8 cellular contexts compared by ENCODE assay signal in genomic region chr22:45009881-45010531, GRCh38. TPM values are rescaled to one million over a fixed set of nuclear protein-coding genes. Genes with fewer than 3 reads are reported as not detected.
DNase-seq lines count a peak whose midpoint lies in the region; ATAC-seq and TF ChIP-seq lines count a peak whose summit lies in the region.

Gene PHF21B, minus strand, starts transcription at chr22:45010005. Its CDS starts 456 bp downstream, at chr22:45009549.

- ATAC-seq in GM21367 (IDR thresholded peaks at IDR 0.05; ENCODE audit: unreplicated experiment): no peak

- peaks cover 0 to 17% (median 5%) of the 10 kb centered on the region in 7 donors for H3K9me3 Mint-ChIP-seq in CD14-positive monocyte
- H3K9me3 Mint-ChIP-seq in T-helper 2 cell treated with Interferon-gamma antibody and Interleukin-4, amounts not matched to agents 5 μg/mL and 100 μg/mL, for 36 hours: no peaks in the 10 kb centered on the region

- H3K4me3 Mint-ChIP-seq in CD14-positive monocyte: peak within 1 kb of the TSS; percentile 72 to 89
- H3K4me3 Mint-ChIP-seq in T-helper 2 cell treated with Interferon-gamma antibody and Interleukin-4, amounts not matched to agents 5 μg/mL and 100 μg/mL, for 36 hours: peak within 1 kb of the TSS; percentile 89

- H3K9me3 ChIP-seq in HUES64 (ENCODE audit: insufficient read depth, low read depth, low read length): no peaks in the 10 kb centered on the region
- H3K9me3 ChIP-seq in endocrine pancreas (ENCODE audit: control insufficient read depth, low read length): no peaks in the 10 kb centered on the region
- H3K9me3 ChIP-seq in muscle layer of colon (ENCODE audit: low read length): no peaks in the 10 kb centered on the region
- H3K9me3 ChIP-seq in tibial artery: no peaks in the 10 kb centered on the region

- H3K36me3 ChIP-seq in HUES64 (ENCODE audit: insufficient read depth, low read length) (peaks cover 7% of the 10 kb centered on the region), endocrine pancreas (ENCODE audit: control insufficient read depth, insufficient read depth, low read length) (no peaks in the 10 kb centered on the region), muscle layer of colon (ENCODE audit: insufficient read depth, low read length) (no peaks in the 10 kb centered on the region), tibial artery (no peaks in the 10 kb centered on the region)

- under 1% methylated on average over 80 of the region's 80 CpGs for WGBS in HUES64

- peak within 1 kb of the TSS; percentile 96 for H3K9ac ChIP-seq in HUES64 (ENCODE audit: low read depth, low read length)
- H3K9ac ChIP-seq in endocrine pancreas (ENCODE audit: control insufficient read depth, insufficient read depth, low read length): peak within 1 kb of the TSS; percentile 94
- no peak within 1 kb of the TSS for H3K9ac ChIP-seq in muscle layer of colon (ENCODE audit: low read length)

- H3K27me3 ChIP-seq in HUES64 (ENCODE audit: insufficient read depth, low read length): peaks cover 16% of the 10 kb centered on the region
- H3K27me3 ChIP-seq in endocrine pancreas (ENCODE audit: control insufficient read depth, insufficient read depth, low read length): no peaks in the 10 kb centered on the region
- peaks cover 44 to 71% of the 10 kb centered on the region in 2 donors for H3K27me3 ChIP-seq in muscle layer of colon (ENCODE audit: control insufficient read depth in 1 of 2, insufficient read depth in 2 of 2, low read length in 2 of 2)
- peaks cover 0 to 86% of the 10 kb centered on the region in 2 donors for H3K27me3 ChIP-seq in tibial artery

- H3K27ac ChIP-seq in HUES64 (ENCODE audit: low read depth, low read length) (peak within 1 kb of the TSS; percentile 97), muscle layer of colon (ENCODE audit: low read depth, low read length) (no peak within 1 kb of the TSS), tibial artery (no peak within 1 kb of the TSS)

- no peak within 1 kb of the TSS for H3K27ac Mint-ChIP-seq in CD14-positive monocyte
- H3K27ac Mint-ChIP-seq in T-helper 2 cell treated with Interferon-gamma antibody and Interleukin-4, amounts not matched to agents 5 μg/mL and 100 μg/mL, for 36 hours: no peak within 1 kb of the TSS

- H3K4me3 ChIP-seq in HUES64 (ENCODE audit: low read length) (peak within 1 kb of the TSS; percentile 88), endocrine pancreas (ENCODE audit: control insufficient read depth, insufficient read depth, low read length) (peak within 1 kb of the TSS; percentile 68), muscle layer of colon (ENCODE audit: low read depth in 1 of 2, low read length in 2 of 2) (peak within 1 kb of the TSS; percentile 20 to 61), tibial artery (peak within 1 kb of the TSS; percentile 38 to 52)

- no peak for TF ChIP-seq CTCF in CD14-positive monocyte (IDR thresholded peaks at IDR 0.05)
- TF ChIP-seq CTCF in tibial artery (IDR thresholded peaks at IDR 0.05): no peak

- DNase-seq in CD14-positive monocyte (ENCODE audit: low spot score) (no peak), tibial artery (no peak), COLO829 (ENCODE audit: low spot score) (no peak)
- peak; percentile 10 for DNase-seq in T-helper 2 cell treated with Interferon-gamma antibody and Interleukin-4, amounts not matched to agents 5 μg/mL and 100 μg/mL, for 36 hours (ENCODE audit: low spot score)

- H3K27me3 Mint-ChIP-seq in CD14-positive monocyte (ENCODE audit: low read depth in 3 of 3): peaks cover 58 to 83% (median 71%) of the 10 kb centered on the region in 3 donors
- peaks cover 54% of the 10 kb centered on the region for H3K27me3 Mint-ChIP-seq in T-helper 2 cell treated with Interferon-gamma antibody and Interleukin-4, amounts not matched to agents 5 μg/mL and 100 μg/mL, for 36 hours (ENCODE audit: low read depth)

- peaks cover 20% of the 10 kb centered on the region for H3K4me1 ChIP-seq in HUES64 (ENCODE audit: insufficient read depth, low read length)
- no peaks in the 10 kb centered on the region for H3K4me1 ChIP-seq in endocrine pancreas (ENCODE audit: control insufficient read depth, insufficient read depth, low read length)
- H3K4me1 ChIP-seq in muscle layer of colon (ENCODE audit: insufficient read depth, low read length): peaks cover 11% of the 10 kb centered on the region
- peaks cover 0 to 49% (median 36%) of the 10 kb centered on the region in 4 donors for H3K4me1 ChIP-seq in tibial artery

- H3K4me1 Mint-ChIP-seq in CD14-positive monocyte: peaks cover 10% of the 10 kb centered on the region
- H3K4me1 Mint-ChIP-seq in T-helper 2 cell treated with Interferon-gamma antibody and Interleukin-4, amounts not matched to agents 5 μg/mL and 100 μg/mL, for 36 hours (ENCODE audit: low read depth): peaks cover 9% of the 10 kb centered on the region

- intact Hi-C loops in CD14-positive monocyte (cut with micrococcal nuclease): no loop called here
- intact Hi-C loops in tibial artery (cut with DNase I; ENCODE audit: low total_unique reads): no loop called here

- peaks cover 0 to 3% of the 10 kb centered on the region in 2 donors for H3K36me3 Mint-ChIP-seq in CD14-positive monocyte
- peaks cover 2% of the 10 kb centered on the region for H3K36me3 Mint-ChIP-seq in T-helper 2 cell treated with Interferon-gamma antibody and Interleukin-4, amounts not matched to agents 5 μg/mL and 100 μg/mL, for 36 hours (ENCODE audit: low read depth)

RNA-seq across cellular contexts. Expression of gene PHF21B, which starts in this region (rescaled TPM):
- polyA plus RNA-seq in CD14-positive monocyte: not detected
- 12.9 TPM for polyA plus RNA-seq in HUES64 (2013, experiment 1 of 2)
- polyA plus RNA-seq in HUES64 (2013, experiment 2 of 2): 15.8 TPM
